Comparison of ENCODE assay signal across 8 cellular contexts in the genomic region with DNA sequence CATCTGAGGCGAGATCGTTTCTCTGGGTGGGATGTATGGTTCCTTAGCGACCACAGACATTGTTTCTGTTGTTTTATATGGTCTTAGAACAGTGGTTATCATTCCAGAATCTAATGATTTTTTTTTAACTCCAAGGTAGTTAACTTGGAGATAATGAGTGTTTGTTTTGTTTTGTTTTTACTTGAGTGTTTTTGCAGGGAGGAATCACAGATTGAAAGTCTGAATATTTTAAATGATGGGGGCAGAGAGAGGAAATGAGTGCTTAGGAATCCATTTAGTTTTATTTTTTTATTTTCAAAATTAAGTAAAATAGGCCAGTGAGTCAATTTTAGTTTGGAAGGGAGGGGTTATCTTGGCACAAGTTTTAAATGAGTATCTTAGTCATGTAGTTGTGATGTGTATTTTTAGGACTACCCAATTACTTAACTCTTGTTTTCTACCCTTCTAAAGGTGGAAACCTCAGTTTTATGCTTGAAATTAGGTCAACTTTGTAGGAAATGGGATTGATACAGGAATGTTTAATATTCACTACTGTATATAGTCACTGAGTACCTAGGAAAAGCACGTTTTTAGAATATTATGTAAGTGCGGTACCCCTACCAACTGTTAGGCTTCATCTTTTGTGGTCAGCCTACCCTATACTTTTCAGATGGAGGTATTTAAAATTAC. TPM values are rescaled to one million over a fixed set of nuclear protein-coding genes. Genes with fewer than 3 reads are reported as not detected.
A peak's percentile ranks its signal among the peaks of the same experiment; 100 is the strongest.
DNase-seq lines count a peak whose midpoint lies in the region; ATAC-seq, FAIRE-seq and TF ChIP-seq lines count a peak whose summit lies in the region.

No MANE protein-coding gene starts in this region.

- H3K27me3 Mint-ChIP-seq in CD8-positive, alpha-beta T cell (ENCODE audit: low read depth), result no peaks in the 10 kb centered on the region

- no peaks in the 10 kb centered on the region for H3K9me3 ChIP-seq in CD8-positive, alpha-beta T cell (ENCODE audit: low read length)
- no peaks in the 10 kb centered on the region for H3K9me3 ChIP-seq in OCI-LY1 (ENCODE audit: low read length)
- H3K9me3 ChIP-seq in neutrophil, result no peaks in the 10 kb centered on the region

- peak overlapping the region; percentile 94 for H3K4me2 ChIP-seq in OCI-LY1 (ENCODE audit: low read length)

- H3K9me3 Mint-ChIP-seq in CD8-positive, alpha-beta T cell, result no peaks in the 10 kb centered on the region

- no peak overlapping the region for H2AFZ ChIP-seq in OCI-LY1 (ENCODE audit: low read length)

- H3K36me3 Mint-ChIP-seq in CD8-positive, alpha-beta T cell, result peaks cover 3% of the 10 kb centered on the region

- no peaks in the 10 kb centered on the region for H3K9me2 ChIP-seq in OCI-LY1 (ENCODE audit: low read depth, low read length)

- no peak for DNase-seq in CD8-positive, alpha-beta T cell
- DNase-seq in cerebellar cortex (ENCODE audit: low spot score), result no peak
- no peak for DNase-seq in NCI-H187 treated with DMSO at 0.1 percent for 48 hours (lab: John Stamatoyannopoulos, UW)

- peak; percentile 62 for FAIRE-seq in endometrium (lab: Jason Lieb, UNC)

- no peaks in the 10 kb centered on the region for H4K20me1 ChIP-seq in OCI-LY1 (ENCODE audit: insufficient read depth, low read length)

- POLR2A ChIA-PET in CD8-positive, alpha-beta T cell (lab: Charles Lee), result no interaction called here

- no peak for ATAC-seq in CD8-positive, alpha-beta T cell
- ATAC-seq in GM21367 (IDR thresholded peaks at IDR 0.05; ENCODE audit: unreplicated experiment), result no peak
- ATAC-seq in GM19351 (IDR thresholded peaks at IDR 0.05; ENCODE audit: unreplicated experiment), result no peak

- intact Hi-C loops in CD8-positive, alpha-beta T cell (cut with DNase I, micrococcal nuclease), result loop anchor here (5.0 to 10.0 kb wide), 7 partner anchors 308 to 1267 kb away; a partner anchor contains a TSS

- peaks cover 21% of the 10 kb centered on the region for H3K4me1 ChIP-seq in CD8-positive, alpha-beta T cell (ENCODE audit: insufficient read depth, low read length)
- H3K4me1 ChIP-seq in OCI-LY1 (ENCODE audit: insufficient read depth, low read length, severe bottlenecking) (peaks cover 56% of the 10 kb centered on the region), neutrophil (ENCODE audit: control insufficient read depth in 1 of 2, insufficient read depth in 1 of 2, low read depth in 1 of 2, low read length in 1 of 2) (peaks cover 43 to 53% of the 10 kb centered on the region in 2 experiments)

- peak overlapping the region; percentile 92 for H3K27ac Mint-ChIP-seq in CD8-positive, alpha-beta T cell

- H3F3A ChIP-seq in OCI-LY1 (ENCODE audit: insufficient read depth, low read length), result peaks cover 8% of the 10 kb centered on the region; the same call in 1 of the 2 replicates

- H3K36me3 ChIP-seq in CD8-positive, alpha-beta T cell (ENCODE audit: insufficient read depth, low read length), result no peaks in the 10 kb centered on the region
- H3K36me3 ChIP-seq in OCI-LY1 (ENCODE audit: insufficient read depth, low read length), result peaks cover 18% of the 10 kb centered on the region
- peaks cover 5% of the 10 kb centered on the region for H3K36me3 ChIP-seq in neutrophil

- no peaks in the 10 kb centered on the region for H3K27me3 ChIP-seq in CD8-positive, alpha-beta T cell (ENCODE audit: insufficient read depth, low read length)
- H3K27me3 ChIP-seq in OCI-LY1 (ENCODE audit: insufficient read depth, low read length), result no peaks in the 10 kb centered on the region
- no peaks in the 10 kb centered on the region for H3K27me3 ChIP-seq in neutrophil

- peaks cover 49% of the 10 kb centered on the region for H3K4me1 Mint-ChIP-seq in CD8-positive, alpha-beta T cell (ENCODE audit: low read depth)

- peak overlapping the region; percentile 97 for H3K9ac ChIP-seq in OCI-LY1 (ENCODE audit: low read length)

- H3K4me3 Mint-ChIP-seq in CD8-positive, alpha-beta T cell, result peak overlapping the region; percentile 89

- CTCF ChIA-PET in CD8-positive, alpha-beta T cell (lab: Charles Lee), result interaction anchor here (0.6 kb wide), 1 partner anchor 61 kb away, joined by 3 read pairs; no protein-coding TSS in a partner anchor

- no peak for TF ChIP-seq CTCF in CD8-positive, alpha-beta T cell (IDR thresholded peaks at IDR 0.05)
- TF ChIP-seq CTCF in OCI-LY1 (IDR thresholded peaks at IDR 0.05; ENCODE audit: low read length), result no peak
- TF ChIP-seq CTCF in neutrophil (IDR thresholded peaks at IDR 0.05), result no peak

- peaks cover 59% of the 10 kb centered on the region for H3K79me2 ChIP-seq in OCI-LY1 (ENCODE audit: insufficient read depth, low read length)

- H3K4me3 ChIP-seq in CD8-positive, alpha-beta T cell (ENCODE audit: low read depth, low read length), result peak overlapping the region; percentile 80
- peak overlapping the region; percentile 91 for H3K4me3 ChIP-seq in OCI-LY1 (ENCODE audit: low read depth, low read length, poor library complexity, severe bottlenecking)
- H3K4me3 ChIP-seq in neutrophil (ENCODE audit: low read depth in 1 of 2, low read length in 1 of 2), result peak overlapping the region; percentile 91 to 98

- no peak overlapping the region for H3K27ac ChIP-seq in CD8-positive, alpha-beta T cell (ENCODE audit: low read depth, low read length)
- H3K27ac ChIP-seq in OCI-LY1 (ENCODE audit: low read depth, low read length, poor library complexity, severe bottlenecking) (peak overlapping the region; percentile 88), neutrophil (peak overlapping the region; percentile 96)

RNA-seq across cellular contexts. Expression of a gene that starts 2.0 kb away (rescaled TPM):
- total RNA-seq in CD8-positive, alpha-beta T cell, result 10 to 100 TPM; 20.0 to 20.1 TPM

RNA-seq across cellular contexts. Expression of a gene that starts 23.6 kb away (rescaled TPM):
- not detected for total RNA-seq in CD8-positive, alpha-beta T cell
